In the genomic region with DNA sequence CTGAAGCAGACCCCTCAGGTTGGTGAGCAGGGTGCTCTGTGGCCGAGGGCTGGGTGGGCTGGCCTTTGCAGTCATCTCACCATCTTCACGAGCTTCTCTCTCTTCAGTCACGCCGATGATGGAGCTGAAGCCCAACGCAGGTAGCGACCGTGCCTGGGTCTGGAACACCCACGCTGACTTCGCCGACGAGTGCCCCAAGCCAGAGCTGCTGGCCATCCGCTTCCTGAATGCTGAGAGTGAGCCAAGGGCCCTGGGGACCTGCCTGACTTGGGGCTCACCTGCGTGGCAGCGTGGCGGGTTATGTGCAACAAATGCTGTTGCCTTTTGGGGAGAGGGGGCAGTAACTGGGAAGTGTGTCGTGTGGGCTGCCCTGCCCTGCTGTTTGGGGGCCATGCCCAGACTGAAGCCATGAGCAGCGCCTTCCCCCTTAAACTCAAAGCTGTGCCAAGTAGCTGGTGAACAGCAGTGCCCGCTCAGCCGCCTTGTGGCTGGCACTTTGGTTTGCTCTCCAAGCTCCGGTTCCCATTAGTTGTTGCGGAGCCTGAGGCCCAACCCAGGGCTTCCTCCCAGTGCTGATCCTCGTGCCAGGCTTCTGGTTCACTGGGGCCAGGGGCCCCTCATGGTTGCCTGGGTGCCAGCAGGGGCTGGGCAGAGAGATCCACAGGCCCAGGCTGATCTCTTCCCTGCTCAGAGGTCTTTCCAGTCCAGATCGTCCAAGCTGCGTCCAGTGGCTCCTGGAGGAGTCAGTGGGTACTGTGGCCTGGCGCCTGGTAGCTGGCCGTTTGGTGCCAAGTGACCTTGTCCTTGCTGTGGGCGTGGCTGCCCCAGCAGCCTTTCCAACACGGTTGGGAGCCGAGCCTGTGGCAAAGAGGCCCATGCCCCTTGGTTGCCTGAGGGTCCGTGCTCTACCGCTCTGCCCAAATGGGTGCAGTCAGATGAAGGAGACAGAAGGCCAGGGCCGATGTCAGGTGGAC, we compare ENCODE assay signal across 33 cellular contexts. TPM values are rescaled to one million over a fixed set of nuclear protein-coding genes. Genes with fewer than 3 reads are reported as not detected.
A peak's percentile ranks its signal among the peaks of the same experiment; 100 is the strongest.
DNase-seq lines count a peak whose midpoint lies in the region; ATAC-seq, FAIRE-seq and TF ChIP-seq lines count a peak whose summit lies in the region.
"Had no signal": no experiment of that assay in that cellular context is flagged by ENCODE, and none has a peak within 500 bp of the region (broad histone marks: within the 10 kb centered on the region; RNA-seq: fewer than 3 reads in every experiment).

No MANE protein-coding gene starts in this region.

- DNase-seq in H9 (no peak), WERI-Rb-1 (no peak), HepG2 (ENCODE audit: low spot score) (no peak), tibial nerve (ENCODE audit: low spot score in 2 of 2) (no peak), NCI-H1105 (lab: John Stamatoyannopoulos, UW) (no peak), medulla oblongata (ENCODE audit: extremely low spot score) (no peak)
- DNase-seq in stimulated activated effector memory CD8-positive, alpha-beta T cell treated with anti-CD3 and anti-CD28 coated beads, Interleukin-12 subunit alpha, Interleukin-12 subunit beta, amount 100 ng/mL, for 72 hours (ENCODE audit: low spot score in 2 of 2) = no peak
- DNase-seq: activated CD4-positive, alpha-beta T cell treated with anti-CD3 and anti-CD28 coated beads for 48 hours; activated effector memory CD4-positive, alpha-beta T cell treated with anti-CD3 and anti-CD28 coated beads, Interleukin-2, amount 50 U/mL, for 16 hours; activated T-cell treated with anti-CD3 and anti-CD28 coated beads, Interleukin-2, amount 50 U/mL, for 1 hour; DMS153; effector memory CD8-positive, alpha-beta T cell; islet precursor cell; left ventricle myocardium superior; NCI-H1048; NCI-H1694; NCI-H446; NCI-H774; nucleus accumbens; Peyer's patch; SHP77 treated with DMSO at 0.1 percent for 48 hours; stimulated activated CD4-positive, alpha-beta T cell treated with anti-CD3 and anti-CD28 coated beads, Interleukin-15, amount 100 ng/mL, for 24 hours; T-helper 9 cell had no signal

- H4K91ac ChIP-seq in H9 (ENCODE audit: insufficient read length, low read depth, low read length) = no peak overlapping the region

- H3K4me1 ChIP-seq in H9 (ENCODE audit: insufficient read depth, low read length) = no peaks in the 10 kb centered on the region
- peaks cover 49% of the 10 kb centered on the region for H3K4me1 ChIP-seq in HepG2 (ENCODE audit: insufficient read depth, low read length)
- H3K4me1 ChIP-seq in tibial nerve = peaks cover 0 to 37% (median 0%) of the 10 kb centered on the region in 4 donors
- H3K4me1 ChIP-seq: ascending aorta, prostate gland had no signal

- ATAC-seq in HepG2 = no peak
- ATAC-seq in stimulated activated effector memory CD8-positive, alpha-beta T cell treated with anti-CD3 and anti-CD28 coated beads, Interleukin-12 subunit alpha, Interleukin-12 subunit beta, amount 100 ng/mL, for 72 hours = no peak
- ATAC-seq: effector memory CD8-positive, alpha-beta T cell; HCT116; left ventricle myocardium superior; stimulated activated memory B cell treated with anti-CD40 and anti-IgM and Interleukin-4, amounts not matched to agents 10 μg/mL and 1 μg/mL and 100 μg/mL, for 72 hours had no signal

- H3K27me3 Mint-ChIP-seq in H9 (ENCODE audit: low read depth) = no peaks in the 10 kb centered on the region; the same call in 1 of the 2 replicates
- H3K27me3 Mint-ChIP-seq: activated naive CD8-positive, alpha-beta T cell; effector memory CD8-positive, alpha-beta T cell; stimulated activated memory B cell treated with anti-CD40 and anti-IgM and Interleukin-4, amounts not matched to agents 10 μg/mL and 1 μg/mL and 100 μg/mL, for 72 hours had no signal

- peaks cover 5 to 11% of the 10 kb centered on the region in 2 experiments for H3K4me1 Mint-ChIP-seq in H9
- peaks cover 46% of the 10 kb centered on the region for H3K4me1 Mint-ChIP-seq in stimulated activated effector memory CD8-positive, alpha-beta T cell treated with anti-CD3 and anti-CD28 coated beads, Interleukin-12 subunit alpha, Interleukin-12 subunit beta, amount 100 ng/mL, for 72 hours

- H3K56ac ChIP-seq in H9 (ENCODE audit: insufficient read length, low read depth, low read length) = no peak overlapping the region

- H3K27ac Mint-ChIP-seq in H9 = peak overlapping the region in 2 of 3 experiments; percentile 49 to 79; a peak in 4 of 7 replicates
- H3K27ac Mint-ChIP-seq in stimulated activated effector memory CD8-positive, alpha-beta T cell treated with anti-CD3 and anti-CD28 coated beads, Interleukin-12 subunit alpha, Interleukin-12 subunit beta, amount 100 ng/mL, for 72 hours = peak overlapping the region; percentile 29
- H3K27ac Mint-ChIP-seq: activated naive CD8-positive, alpha-beta T cell; effector memory CD8-positive, alpha-beta T cell; stimulated activated memory B cell treated with anti-CD40 and anti-IgM and Interleukin-4, amounts not matched to agents 10 μg/mL and 1 μg/mL and 100 μg/mL, for 72 hours had no signal

- no peaks in the 10 kb centered on the region for H3K9me3 Mint-ChIP-seq in H9
- no peaks in the 10 kb centered on the region for H3K9me3 Mint-ChIP-seq in stimulated activated effector memory CD8-positive, alpha-beta T cell treated with anti-CD3 and anti-CD28 coated beads, Interleukin-12 subunit alpha, Interleukin-12 subunit beta, amount 100 ng/mL, for 72 hours
- H3K9me3 Mint-ChIP-seq: stimulated activated memory B cell treated with anti-CD40 and anti-IgM and Interleukin-4, amounts not matched to agents 10 μg/mL and 1 μg/mL and 100 μg/mL, for 72 hours had no signal

- H3K14ac ChIP-seq in H9 (ENCODE audit: insufficient read depth, low read length) = no peak overlapping the region

- no peak overlapping the region for H3K9ac ChIP-seq in H9 (ENCODE audit: extremely low read depth, insufficient read length, low read length)
- H3K9ac ChIP-seq in HepG2 (ENCODE audit: insufficient read depth, low read depth, low read length) = no peak overlapping the region

- peaks cover 69% of the 10 kb centered on the region for H3K36me3 ChIP-seq in WERI-Rb-1
- peaks cover 25 to 64% of the 10 kb centered on the region in 2 experiments for H3K36me3 ChIP-seq in HepG2 (replicated peaks in 1 of 2; ENCODE audit: control insufficient read depth in 1 of 2, insufficient read depth in 2 of 2, low read length in 2 of 2)
- peaks cover 0 to 67% (median 12%) of the 10 kb centered on the region in 3 donors for H3K36me3 ChIP-seq in tibial nerve

- peaks cover 40 to 73% (median 69%) of the 10 kb centered on the region in 3 experiments; a peak in 6 of 7 replicates for H3K36me3 Mint-ChIP-seq in H9 (ENCODE audit: insufficient read depth in 1 of 3, low read depth in 3 of 3)
- H3K36me3 Mint-ChIP-seq in stimulated activated effector memory CD8-positive, alpha-beta T cell treated with anti-CD3 and anti-CD28 coated beads, Interleukin-12 subunit alpha, Interleukin-12 subunit beta, amount 100 ng/mL, for 72 hours = peaks cover 90% of the 10 kb centered on the region
- H3K36me3 Mint-ChIP-seq: activated naive CD8-positive, alpha-beta T cell had no signal

- H2BK120ac ChIP-seq in H9 (ENCODE audit: low read depth, low read length, poor library complexity, severe bottlenecking) = no peak overlapping the region

- TF ChIP-seq RAD21 in HepG2 (CRISPR knock-in tag; IDR thresholded peaks at IDR 0.05) = no peak

- no peak for TF ChIP-seq EP300 in HepG2 (IDR thresholded peaks at IDR 0.05; ENCODE audit: low read depth in 2 of 2, low read length in 2 of 2)
- no peak for TF ChIP-seq EP300 in HepG2 (CRISPR knock-in tag; IDR thresholded peaks at IDR 0.05; ENCODE audit: borderline replicate concordance)
- TF ChIP-seq EP300 in tibial nerve (IDR thresholded peaks at IDR 0.05) = no peak

- no peak overlapping the region for H2BK5ac ChIP-seq in H9 (ENCODE audit: insufficient read length, low read length)

- no peak overlapping the region for H4K5ac ChIP-seq in H9 (ENCODE audit: insufficient read length, low read depth, low read length)

- no CpG with 5 or more reads among the region's 32 CpGs for WGBS in H9 (ENCODE audit: extremely low coverage, insufficient read length, low lambda C conversion rate)
- 92% methylated on average over 12 of the region's 32 CpGs for WGBS in HepG2 (ENCODE audit: low lambda C conversion rate)
- WGBS in tibial nerve, 2 donors = 86 to 89% methylated on average over 19 to 28 of the region's 32 CpGs

- no peak overlapping the region for H3K23ac ChIP-seq in H9 (ENCODE audit: insufficient read length, low read depth, low read length)

- in situ Hi-C loops in HepG2 (cut with HindIII; ENCODE audit: extremely low pct_ligation_motif_present, low pct_unique_long_range_greater_than_20kb) = no loop called here

- H3K27ac ChIP-seq in H9 (ENCODE audit: insufficient read length, low read depth, low read length) = no peak overlapping the region
- peak overlapping the region; percentile 7; the same call in 1 of the 2 replicates for H3K27ac ChIP-seq in WERI-Rb-1
- no peak overlapping the region for H3K27ac ChIP-seq in HepG2 (ENCODE audit: extremely low read length, insufficient read depth, low read length)
- H3K27ac ChIP-seq in tibial nerve = no peak overlapping the region
- H3K27ac ChIP-seq: ascending aorta, coronary artery, Peyer's patch, prostate gland, vagina had no signal

- H3K79me2 ChIP-seq in H9 (ENCODE audit: insufficient read depth, low read length) (peaks cover 16% of the 10 kb centered on the region; the same call in 1 of the 2 replicates), HepG2 (ENCODE audit: insufficient read depth, low read length) (peaks cover 19% of the 10 kb centered on the region)

- no peak overlapping the region for H2BK12ac ChIP-seq in H9 (ENCODE audit: insufficient read length, low read depth, low read length)

- no peak overlapping the region for H3T11ph ChIP-seq in H9 (ENCODE audit: low read length)

- H2BK15ac ChIP-seq in H9 (ENCODE audit: low read depth, low read length) = 0 out of 2 replicates have a peak overlapping the region, but pooled peaks have one; percentile 54

- TF ChIP-seq CTCF in H9 (conservative IDR thresholded peaks at IDR 0.05) = no peak
- TF ChIP-seq CTCF in WERI-Rb-1 (IDR thresholded peaks at IDR 0.05; ENCODE audit: low read depth, low read length) = no peak
- TF ChIP-seq CTCF in HepG2 (CRISPR knock-in tag; IDR thresholded peaks at IDR 0.05) = no peak
- no peak for TF ChIP-seq CTCF in tibial nerve (IDR thresholded peaks at IDR 0.05)

- CTCF ChIA-PET in HepG2 (lab: Yijun Ruan, JAX; ENCODE audit: low intra/inter-chr PET ratio, low total read pairs) = no interaction called here

- H4K20me1 ChIP-seq in H9 (ENCODE audit: control insufficient read depth, insufficient read depth, insufficient read length) (peaks cover 2% of the 10 kb centered on the region), HepG2 (ENCODE audit: insufficient read depth, low read length) (peaks cover 6% of the 10 kb centered on the region; the same call in 1 of the 2 replicates)

- H3K9me3 ChIP-seq in H9 (ENCODE audit: control insufficient read depth, low read depth, low read length) (no peaks in the 10 kb centered on the region), WERI-Rb-1 (ENCODE audit: severe bottlenecking) (no peaks in the 10 kb centered on the region), HepG2 (ENCODE audit: low read length) (no peaks in the 10 kb centered on the region), tibial nerve (no peaks in the 10 kb centered on the region)
- H3K9me3 ChIP-seq: ascending aorta, Peyer's patch, prostate gland, vagina had no signal

- TF ChIP-seq POLR2A in HepG2 (IDR thresholded peaks at IDR 0.05; ENCODE audit: insufficient read depth in 1 of 2, low read depth in 2 of 2, low read length in 2 of 2) (no peak; a peak in 1 of 4 replicates), tibial nerve (IDR thresholded peaks at IDR 0.05) (no peak)

- H2AK5ac ChIP-seq in H9 (ENCODE audit: insufficient read length, low read length) = no peak overlapping the region

- H3K4me3 ChIP-seq in WERI-Rb-1 (ENCODE audit: low read depth, low read length) (no peak overlapping the region), HepG2 (replicated peaks in 1 of 3; ENCODE audit: insufficient read depth in 1 of 3, low read depth in 2 of 3, low read length in 3 of 3) (no peak overlapping the region), tibial nerve (no peak overlapping the region)
- H3K4me3 ChIP-seq: ascending aorta, coronary artery, Peyer's patch, prostate gland, vagina had no signal

- peaks cover 8% of the 10 kb centered on the region for H3K79me1 ChIP-seq in H9 (ENCODE audit: insufficient read depth, low read depth, low read length, poor library complexity, severe bottlenecking)

- intact Hi-C loops in HepG2 (cut with micrococcal nuclease; ENCODE audit: unreplicated experiment) = no loop called here

- no TSS peak for BruUV-seq in HepG2 (replicated peaks; lab: Mats Ljungman, UMichigan)

- no peak overlapping the region for H3K4me2 ChIP-seq in H9 (ENCODE audit: insufficient read depth, insufficient read length, low read length)
- H3K4me2 ChIP-seq in HepG2 (ENCODE audit: low read depth, low read length) = no peak overlapping the region

- H3K4me3 Mint-ChIP-seq in H9 = no peak overlapping the region; a peak in 1 of 5 replicates
- H3K4me3 Mint-ChIP-seq in stimulated activated effector memory CD8-positive, alpha-beta T cell treated with anti-CD3 and anti-CD28 coated beads, Interleukin-12 subunit alpha, Interleukin-12 subunit beta, amount 100 ng/mL, for 72 hours = no peak overlapping the region
- H3K4me3 Mint-ChIP-seq: activated naive CD8-positive, alpha-beta T cell; effector memory CD8-positive, alpha-beta T cell; stimulated activated memory B cell treated with anti-CD40 and anti-IgM and Interleukin-4, amounts not matched to agents 10 μg/mL and 1 μg/mL and 100 μg/mL, for 72 hours had no signal

- no peak overlapping the region for H2BK20ac ChIP-seq in H9 (ENCODE audit: low read depth, low read length, poor library complexity, severe bottlenecking)

- H4K8ac ChIP-seq in H9 (replicated peaks; ENCODE audit: insufficient read length, low read depth, low read length) = no peak overlapping the region

- H3K18ac ChIP-seq in H9 (ENCODE audit: insufficient read length, low read depth, low read length) = no peak overlapping the region

- no peak for FAIRE-seq in HepG2 (lab: Jason Lieb, UNC)
- FAIRE-seq: GM12892 had no signal

- POLR2A ChIA-PET in HepG2 (lab: Yijun Ruan, JAX) = no interaction called here

- no peak overlapping the region for H3K4ac ChIP-seq in H9 (ENCODE audit: low read depth, low read length)

- no peak overlapping the region for H2AFZ ChIP-seq in H9 (ENCODE audit: low read length)
- H2AFZ ChIP-seq in HepG2 (ENCODE audit: low read length) = no peak overlapping the region

- H3K27me3 ChIP-seq in H9 (ENCODE audit: insufficient read depth, low read length) (no peaks in the 10 kb centered on the region), WERI-Rb-1 (ENCODE audit: insufficient read depth, low read depth, severe bottlenecking) (no peaks in the 10 kb centered on the region), HepG2 (ENCODE audit: control insufficient read depth in 1 of 2, insufficient read depth in 2 of 2, low read length in 2 of 2) (no peaks in the 10 kb centered on the region), tibial nerve (no peaks in the 10 kb centered on the region)
- H3K27me3 ChIP-seq: ascending aorta, Peyer's patch, vagina had no signal

- no peaks in the 10 kb centered on the region for H3K23me2 ChIP-seq in H9 (ENCODE audit: insufficient read length, low read depth, low read length, poor library complexity, severe bottlenecking)

RNA-seq across cellular contexts. Expression of gene ZDHHC8, which starts 6.1 kb away (rescaled TPM):
- total RNA-seq in H9 (2021) (47.3 and 51.7 TPM in 2 replicates), HepG2 (2016; rRNA removed; fragmentation: Illumina TruSeq; extraction: Trizol) (2.2 and 7.5 TPM in 2 replicates), tibial nerve (10 to 100 TPM; 40.6 to 53.7 (median 47.4) TPM)
- 9.7 and 13.0 TPM in 2 replicates for total RNA-seq in HepG2 (2016; cell fraction: cytosol; rRNA removed; fragmentation: Illumina TruSeq; extraction: Trizol; ENCODE audit: low read depth)
- total RNA-seq in HepG2 (2016; cell fraction: insoluble cytoplasmic fraction; rRNA removed; fragmentation: Illumina TruSeq; extraction: Trizol) = 2.3 and 6.9 TPM in 2 replicates
- 7.3 and 7.7 TPM in 2 replicates for total RNA-seq in HepG2 (2016; cell fraction: membrane; rRNA removed; fragmentation: Illumina TruSeq; extraction: Trizol)
- 10.4 and 12.9 TPM in 2 replicates for total RNA-seq in HepG2 (2016; cell fraction: nucleus; rRNA removed; fragmentation: Illumina TruSeq; extraction: Trizol)
- 21.3 and 23.8 TPM in 2 replicates for polyA plus RNA-seq in HepG2 (2011; rRNA removed)
- polyA plus RNA-seq in HepG2 (2011; cell fraction: cytosol; rRNA removed) = 7.4 and 11.5 TPM in 2 replicates
- 339 and 424 TPM in 2 replicates for polyA plus RNA-seq in HepG2 (2011; cell fraction: nucleus; rRNA removed)
- 20.4 and 23.6 TPM in 2 replicates for polyA plus RNA-seq in HepG2 (2012)
- 4.7 and 5.5 TPM in 2 replicates for polyA plus RNA-seq in HepG2 (2016; cell fraction: cytosol; fragmentation: Illumina TruSeq; extraction: Trizol; ENCODE audit: low read depth)
- 6.9 and 9.6 TPM in 2 replicates for polyA plus RNA-seq in HepG2 (2016; cell fraction: insoluble cytoplasmic fraction; fragmentation: Illumina TruSeq; extraction: Trizol; ENCODE audit: low read depth)
- polyA plus RNA-seq in HepG2 (2016; cell fraction: membrane; fragmentation: Illumina TruSeq; extraction: Trizol; ENCODE audit: low read depth) = 13.6 and 14.9 TPM in 2 replicates
- 107 and 110 TPM in 2 replicates for polyA plus RNA-seq in HepG2 (2016; cell fraction: nucleus; fragmentation: Illumina TruSeq; extraction: Trizol; ENCODE audit: insufficient read depth, low read depth)
- 10.0 and 10.2 TPM in 2 replicates for polyA minus RNA-seq in HepG2 (2011; rRNA and poly(A)+ RNA removed; ENCODE audit: low replicate concordance)
- 4.3 and 6.2 TPM in 2 replicates for polyA minus RNA-seq in HepG2 (2011; cell fraction: cytosol; rRNA and poly(A)+ RNA removed)
- polyA minus RNA-seq in HepG2 (2011; cell fraction: nucleus; rRNA and poly(A)+ RNA removed) = 11.3 and 19.8 TPM in 2 replicates

RNA-seq across cellular contexts. Expression of gene TRMT2A, which starts 8.5 kb away (rescaled TPM):
- total RNA-seq in H9 (2021) (58.2 and 65.0 TPM in 2 replicates), HepG2 (2016; rRNA removed; fragmentation: Illumina TruSeq; extraction: Trizol) (18.4 and 30.3 TPM in 2 replicates), tibial nerve (100 to 1,000 TPM in 1 of 4 donors, 10 to 100 TPM in 3; 39.0 to 139 (median 55.9) TPM)
- total RNA-seq in HepG2 (2016; cell fraction: cytosol; rRNA removed; fragmentation: Illumina TruSeq; extraction: Trizol; ENCODE audit: low read depth) = 11.5 and 14.4 TPM in 2 replicates
- total RNA-seq in HepG2 (2016; cell fraction: insoluble cytoplasmic fraction; rRNA removed; fragmentation: Illumina TruSeq; extraction: Trizol) = 16.2 and 32.5 TPM in 2 replicates
- 15.5 and 21.4 TPM in 2 replicates for total RNA-seq in HepG2 (2016; cell fraction: membrane; rRNA removed; fragmentation: Illumina TruSeq; extraction: Trizol)
- 35.9 and 49.2 TPM in 2 replicates for total RNA-seq in HepG2 (2016; cell fraction: nucleus; rRNA removed; fragmentation: Illumina TruSeq; extraction: Trizol)
- 24.0 and 30.8 TPM in 2 replicates for polyA plus RNA-seq in HepG2 (2011; rRNA removed)
- polyA plus RNA-seq in HepG2 (2011; cell fraction: cytosol; rRNA removed) = 12.3 and 19.2 TPM in 2 replicates
- 251 and 263 TPM in 2 replicates for polyA plus RNA-seq in HepG2 (2011; cell fraction: nucleus; rRNA removed)
- polyA plus RNA-seq in HepG2 (2012) = 17.6 and 20.5 TPM in 2 replicates
- polyA plus RNA-seq in HepG2 (2016; cell fraction: cytosol; fragmentation: Illumina TruSeq; extraction: Trizol; ENCODE audit: low read depth) = 7.7 TPM in 2 replicates
- polyA plus RNA-seq in HepG2 (2016; cell fraction: insoluble cytoplasmic fraction; fragmentation: Illumina TruSeq; extraction: Trizol; ENCODE audit: low read depth) = 20.9 and 22.1 TPM in 2 replicates
- 11.9 and 13.0 TPM in 2 replicates for polyA plus RNA-seq in HepG2 (2016; cell fraction: membrane; fragmentation: Illumina TruSeq; extraction: Trizol; ENCODE audit: low read depth)
- 95.8 and 103 TPM in 2 replicates for polyA plus RNA-seq in HepG2 (2016; cell fraction: nucleus; fragmentation: Illumina TruSeq; extraction: Trizol; ENCODE audit: insufficient read depth, low read depth)
- 51.2 and 62.1 TPM in 2 replicates for polyA minus RNA-seq in HepG2 (2011; rRNA and poly(A)+ RNA removed; ENCODE audit: low replicate concordance)
- 10.6 and 13.6 TPM in 2 replicates for polyA minus RNA-seq in HepG2 (2011; cell fraction: cytosol; rRNA and poly(A)+ RNA removed)
- 48.9 and 53.0 TPM in 2 replicates for polyA minus RNA-seq in HepG2 (2011; cell fraction: nucleus; rRNA and poly(A)+ RNA removed)

RNA-seq across cellular contexts. Expression of gene RANBP1, which starts 9.6 kb away (rescaled TPM):
- total RNA-seq in H9 (2021) (522 and 531 TPM in 2 replicates), HepG2 (2016; rRNA removed; fragmentation: Illumina TruSeq; extraction: Trizol) (492 and 544 TPM in 2 replicates), tibial nerve (100 to 1,000 TPM; 135 to 238 (median 176) TPM)
- 261 and 299 TPM in 2 replicates for total RNA-seq in HepG2 (2016; cell fraction: cytosol; rRNA removed; fragmentation: Illumina TruSeq; extraction: Trizol; ENCODE audit: low read depth)
- 488 and 609 TPM in 2 replicates for total RNA-seq in HepG2 (2016; cell fraction: insoluble cytoplasmic fraction; rRNA removed; fragmentation: Illumina TruSeq; extraction: Trizol)
- total RNA-seq in HepG2 (2016; cell fraction: membrane; rRNA removed; fragmentation: Illumina TruSeq; extraction: Trizol) = 327 and 371 TPM in 2 replicates
- 174 and 196 TPM in 2 replicates for total RNA-seq in HepG2 (2016; cell fraction: nucleus; rRNA removed; fragmentation: Illumina TruSeq; extraction: Trizol)
- polyA plus RNA-seq in HepG2 (2011; rRNA removed) = 167 and 181 TPM in 2 replicates
- polyA plus RNA-seq in HepG2 (2011; cell fraction: cytosol; rRNA removed) = 186 and 192 TPM in 2 replicates
- 148 and 170 TPM in 2 replicates for polyA plus RNA-seq in HepG2 (2011; cell fraction: nucleus; rRNA removed)
- polyA plus RNA-seq in HepG2 (2012) = 127 and 149 TPM in 2 replicates
- polyA plus RNA-seq in HepG2 (2016; cell fraction: cytosol; fragmentation: Illumina TruSeq; extraction: Trizol; ENCODE audit: low read depth) = 239 and 293 TPM in 2 replicates
- 614 and 703 TPM in 2 replicates for polyA plus RNA-seq in HepG2 (2016; cell fraction: insoluble cytoplasmic fraction; fragmentation: Illumina TruSeq; extraction: Trizol; ENCODE audit: low read depth)
- polyA plus RNA-seq in HepG2 (2016; cell fraction: membrane; fragmentation: Illumina TruSeq; extraction: Trizol; ENCODE audit: low read depth) = 272 and 323 TPM in 2 replicates
- polyA plus RNA-seq in HepG2 (2016; cell fraction: nucleus; fragmentation: Illumina TruSeq; extraction: Trizol; ENCODE audit: insufficient read depth, low read depth) = 346 and 368 TPM in 2 replicates
- 156 and 233 TPM in 2 replicates for polyA minus RNA-seq in HepG2 (2011; rRNA and poly(A)+ RNA removed; ENCODE audit: low replicate concordance)
- 76.0 and 88.9 TPM in 2 replicates for polyA minus RNA-seq in HepG2 (2011; cell fraction: cytosol; rRNA and poly(A)+ RNA removed)
- polyA minus RNA-seq in HepG2 (2011; cell fraction: nucleus; rRNA and poly(A)+ RNA removed) = 52.2 and 57.9 TPM in 2 replicates

RNA-seq across cellular contexts. Expression of gene CCDC188, which starts 25.4 kb away (rescaled TPM):
- total RNA-seq in H9 (2021) = not detected in 2 replicates
- total RNA-seq in HepG2 (2016; rRNA removed; fragmentation: Illumina TruSeq; extraction: Trizol) = not detected in 2 replicates
- total RNA-seq in HepG2 (2016; cell fraction: cytosol; rRNA removed; fragmentation: Illumina TruSeq; extraction: Trizol; ENCODE audit: low read depth) = not detected in 2 replicates
- not detected in 2 replicates for total RNA-seq in HepG2 (2016; cell fraction: insoluble cytoplasmic fraction; rRNA removed; fragmentation: Illumina TruSeq; extraction: Trizol)
- total RNA-seq in HepG2 (2016; cell fraction: membrane; rRNA removed; fragmentation: Illumina TruSeq; extraction: Trizol) = not detected in 2 replicates
- not detected in 2 replicates for total RNA-seq in HepG2 (2016; cell fraction: nucleus; rRNA removed; fragmentation: Illumina TruSeq; extraction: Trizol)
- not detected in 2 replicates for polyA plus RNA-seq in HepG2 (2011; rRNA removed)
- not detected in 2 replicates for polyA plus RNA-seq in HepG2 (2011; cell fraction: cytosol; rRNA removed)
- not detected in 2 replicates for polyA plus RNA-seq in HepG2 (2011; cell fraction: nucleus; rRNA removed)
- polyA plus RNA-seq in HepG2 (2012) = not detected in 2 replicates
- not detected in 2 replicates for polyA plus RNA-seq in HepG2 (2016; cell fraction: cytosol; fragmentation: Illumina TruSeq; extraction: Trizol; ENCODE audit: low read depth)
- not detected in 2 replicates for polyA plus RNA-seq in HepG2 (2016; cell fraction: insoluble cytoplasmic fraction; fragmentation: Illumina TruSeq; extraction: Trizol; ENCODE audit: low read depth)
- polyA plus RNA-seq in HepG2 (2016; cell fraction: membrane; fragmentation: Illumina TruSeq; extraction: Trizol; ENCODE audit: low read depth) = not detected in 2 replicates
- not detected in 2 replicates for polyA plus RNA-seq in HepG2 (2016; cell fraction: nucleus; fragmentation: Illumina TruSeq; extraction: Trizol; ENCODE audit: insufficient read depth, low read depth)
- polyA minus RNA-seq in HepG2 (2011; rRNA and poly(A)+ RNA removed; ENCODE audit: low replicate concordance) = not detected in 2 replicates
- polyA minus RNA-seq in HepG2 (2011; cell fraction: cytosol; rRNA and poly(A)+ RNA removed) = not detected in 2 replicates
- not detected in 2 replicates for polyA minus RNA-seq in HepG2 (2011; cell fraction: nucleus; rRNA and poly(A)+ RNA removed)
- total RNA-seq in tibial nerve = 10 to 100 TPM in 1 of 4 donors, 1 to 10 TPM in 3; 1.5 to 12.4 (median 6.6) TPM
- total RNA-seq: activated CD8-positive, alpha-beta memory T cell treated with anti-CD3 and anti-CD28 coated beads for 36 hours; ascending aorta; vagina had no signal
- polyA plus RNA-seq: AG04450 had no signal

RNA-seq across cellular contexts. Expression of gene DGCR8, which starts 45.4 kb away (rescaled TPM):
- total RNA-seq in H9 (2021) (71.2 and 74.5 TPM in 2 replicates), HepG2 (2016; rRNA removed; fragmentation: Illumina TruSeq; extraction: Trizol) (14.8 and 23.2 TPM in 2 replicates), tibial nerve (10 to 100 TPM; 23.0 to 35.1 (median 26.0) TPM)
- 6.6 and 9.7 TPM in 2 replicates for total RNA-seq in HepG2 (2016; cell fraction: cytosol; rRNA removed; fragmentation: Illumina TruSeq; extraction: Trizol; ENCODE audit: low read depth)
- total RNA-seq in HepG2 (2016; cell fraction: insoluble cytoplasmic fraction; rRNA removed; fragmentation: Illumina TruSeq; extraction: Trizol) = 12.0 and 23.2 TPM in 2 replicates
- 9.0 and 9.2 TPM in 2 replicates for total RNA-seq in HepG2 (2016; cell fraction: membrane; rRNA removed; fragmentation: Illumina TruSeq; extraction: Trizol)
- 31.9 and 36.2 TPM in 2 replicates for total RNA-seq in HepG2 (2016; cell fraction: nucleus; rRNA removed; fragmentation: Illumina TruSeq; extraction: Trizol)
- polyA plus RNA-seq in HepG2 (2011; rRNA removed) = 10.2 and 14.6 TPM in 2 replicates
- 5.7 and 6.4 TPM in 2 replicates for polyA plus RNA-seq in HepG2 (2011; cell fraction: cytosol; rRNA removed)
- polyA plus RNA-seq in HepG2 (2011; cell fraction: nucleus; rRNA removed) = 78.1 and 81.2 TPM in 2 replicates
- 11.5 and 13.9 TPM in 2 replicates for polyA plus RNA-seq in HepG2 (2012)
- 2.2 and 2.4 TPM in 2 replicates for polyA plus RNA-seq in HepG2 (2016; cell fraction: cytosol; fragmentation: Illumina TruSeq; extraction: Trizol; ENCODE audit: low read depth)
- polyA plus RNA-seq in HepG2 (2016; cell fraction: insoluble cytoplasmic fraction; fragmentation: Illumina TruSeq; extraction: Trizol; ENCODE audit: low read depth) = 11.4 and 14.1 TPM in 2 replicates
- polyA plus RNA-seq in HepG2 (2016; cell fraction: membrane; fragmentation: Illumina TruSeq; extraction: Trizol; ENCODE audit: low read depth) = 4.9 TPM in 2 replicates
- polyA plus RNA-seq in HepG2 (2016; cell fraction: nucleus; fragmentation: Illumina TruSeq; extraction: Trizol; ENCODE audit: insufficient read depth, low read depth) = 67.7 and 78.1 TPM in 2 replicates
- 25.9 and 28.5 TPM in 2 replicates for polyA minus RNA-seq in HepG2 (2011; rRNA and poly(A)+ RNA removed; ENCODE audit: low replicate concordance)
- polyA minus RNA-seq in HepG2 (2011; cell fraction: cytosol; rRNA and poly(A)+ RNA removed) = 4.4 and 5.3 TPM in 2 replicates
- polyA minus RNA-seq in HepG2 (2011; cell fraction: nucleus; rRNA and poly(A)+ RNA removed) = 31.7 and 34.0 TPM in 2 replicates
